In genomic region chr7:47581442-47581820, GRCh38 we compare ENCODE assay signal across 8 cellular contexts. TPM values are rescaled to one million over a fixed set of nuclear protein-coding genes. Genes with fewer than 3 reads are reported as not detected.
DNase-seq lines count a peak whose midpoint lies in the region; ATAC-seq and TF ChIP-seq lines count a peak whose summit lies in the region.

No MANE protein-coding gene starts in this region.

- CTCF ChIA-PET in activated CD8-positive, alpha-beta T cell treated with anti-CD3 and anti-CD28 coated beads for 36 hours (lab: Charles Lee) = no interaction called here

- peaks cover 13% of the 10 kb centered on the region for H3K4me1 Mint-ChIP-seq in activated naive CD8-positive, alpha-beta T cell treated with anti-CD3 and anti-CD28 coated beads, Interleukin-2, amount 50 U/mL, for 24 hours
- H3K4me1 Mint-ChIP-seq in activated CD8-positive, alpha-beta T cell treated with anti-CD3 and anti-CD28 coated beads for 36 hours (ENCODE audit: low read depth) = peaks cover 5% of the 10 kb centered on the region

- intact Hi-C loops in activated CD8-positive, alpha-beta T cell treated with anti-CD3 and anti-CD28 coated beads for 36 hours (cut with micrococcal nuclease) = no loop called here

- H3K27ac Mint-ChIP-seq in activated naive CD8-positive, alpha-beta T cell treated with anti-CD3 and anti-CD28 coated beads, Interleukin-2, amount 50 U/mL, for 24 hours = no peak overlapping the region
- no peak overlapping the region for H3K27ac Mint-ChIP-seq in activated CD8-positive, alpha-beta T cell treated with anti-CD3 and anti-CD28 coated beads for 36 hours

- H3K36me3 Mint-ChIP-seq in activated naive CD8-positive, alpha-beta T cell treated with anti-CD3 and anti-CD28 coated beads, Interleukin-2, amount 50 U/mL, for 24 hours (ENCODE audit: low read depth) = no peaks in the 10 kb centered on the region
- no peaks in the 10 kb centered on the region for H3K36me3 Mint-ChIP-seq in activated CD8-positive, alpha-beta T cell treated with anti-CD3 and anti-CD28 coated beads for 36 hours (ENCODE audit: low read depth)

- H3K4me3 ChIP-seq in iPS-18c (ENCODE audit: insufficient read depth, low read depth, low read length) (peak overlapping the region; percentile 82), skin epidermis (peak overlapping the region; percentile 49 to 72 (median 52))

- DNase-seq in HK-2 (ENCODE audit: unreplicated experiment) = peak; percentile 36
- DNase-seq in activated naive CD8-positive, alpha-beta T cell treated with anti-CD3 and anti-CD28 coated beads, Interleukin-2, amount 50 U/mL, for 24 hours = no peak
- no peak for DNase-seq in activated CD8-positive, alpha-beta T cell treated with anti-CD3 and anti-CD28 coated beads for 36 hours
- DNase-seq in HCEC 1CT = no peak
- DNase-seq in globus pallidus (ENCODE audit: low spot score) = no peak
- DNase-seq in occipital lobe (lab: John Stamatoyannopoulos, UW) = no peak

- H3K27me3 Mint-ChIP-seq in activated naive CD8-positive, alpha-beta T cell treated with anti-CD3 and anti-CD28 coated beads, Interleukin-2, amount 50 U/mL, for 24 hours = peaks cover 25% of the 10 kb centered on the region
- peaks cover 23% of the 10 kb centered on the region for H3K27me3 Mint-ChIP-seq in activated CD8-positive, alpha-beta T cell treated with anti-CD3 and anti-CD28 coated beads for 36 hours

- ATAC-seq in activated naive CD8-positive, alpha-beta T cell treated with anti-CD3 and anti-CD28 coated beads, Interleukin-2, amount 50 U/mL, for 24 hours = no peak
- ATAC-seq in activated CD8-positive, alpha-beta T cell treated with anti-CD3 and anti-CD28 coated beads for 36 hours = no peak

- H3K9me3 ChIP-seq in iPS-18c (ENCODE audit: control insufficient read depth, insufficient read depth, low read length) = no peaks in the 10 kb centered on the region

- TF ChIP-seq CTCF in activated CD8-positive, alpha-beta T cell treated with anti-CD3 and anti-CD28 coated beads for 36 hours (IDR thresholded peaks at IDR 0.05) = no peak

- POLR2A ChIA-PET in activated CD8-positive, alpha-beta T cell treated with anti-CD3 and anti-CD28 coated beads for 36 hours (lab: Charles Lee) = no interaction called here

- peak overlapping the region; percentile 43 for H3K4me3 Mint-ChIP-seq in activated naive CD8-positive, alpha-beta T cell treated with anti-CD3 and anti-CD28 coated beads, Interleukin-2, amount 50 U/mL, for 24 hours
- H3K4me3 Mint-ChIP-seq in activated CD8-positive, alpha-beta T cell treated with anti-CD3 and anti-CD28 coated beads for 36 hours = no peak overlapping the region

- H3K27ac ChIP-seq in skin epidermis = peak overlapping the region; percentile 16 to 97 (median 86)

- no peaks in the 10 kb centered on the region for H3K9me3 Mint-ChIP-seq in activated naive CD8-positive, alpha-beta T cell treated with anti-CD3 and anti-CD28 coated beads, Interleukin-2, amount 50 U/mL, for 24 hours
- H3K9me3 Mint-ChIP-seq in activated CD8-positive, alpha-beta T cell treated with anti-CD3 and anti-CD28 coated beads for 36 hours = no peaks in the 10 kb centered on the region

RNA-seq across cellular contexts. Expression of gene TNS3, which starts 0.5 kb away (rescaled TPM):
- total RNA-seq in activated CD8-positive, alpha-beta T cell treated with anti-CD3 and anti-CD28 coated beads for 36 hours = under 1 TPM; 0.04 to 0.16 TPM
- 7.5 TPM for total RNA-seq in occipital lobe
